Comparison of ENCODE assay signal across 15 cellular contexts in the genomic region with DNA sequence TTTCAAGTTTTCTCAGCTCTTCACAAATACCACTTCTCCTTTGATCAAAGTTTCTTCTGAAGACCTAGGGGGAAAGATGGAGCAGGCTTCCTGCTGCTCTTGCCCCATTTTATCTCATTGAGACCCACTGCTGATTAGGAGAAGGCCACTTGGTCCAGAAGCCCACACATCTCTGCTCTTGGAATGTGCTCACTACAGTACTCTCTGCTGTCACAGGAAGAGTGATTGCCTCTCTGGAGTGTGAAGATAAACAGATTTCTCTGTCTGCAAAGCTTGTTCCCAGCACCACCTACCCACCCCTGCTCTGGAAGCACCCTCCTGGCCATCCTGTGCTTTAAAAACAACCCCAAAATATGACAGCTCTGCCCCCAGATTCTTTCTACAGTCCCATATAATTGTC. TPM values are rescaled to one million over a fixed set of nuclear protein-coding genes. Genes with fewer than 3 reads are reported as not detected.
"Had no signal": no experiment of that assay in that cellular context is flagged by ENCODE, and none has a peak within 500 bp of the region (broad histone marks: within the 10 kb centered on the region; RNA-seq: fewer than 3 reads in every experiment).

No MANE protein-coding gene starts in this region.

- H3K9me3 Mint-ChIP-seq: T-cell had no signal

- H3K36me3 ChIP-seq: lower lobe of right lung, sigmoid colon, upper lobe of left lung had no signal

- H3K9me3 ChIP-seq: lower lobe of right lung, mucosa of descending colon, sigmoid colon had no signal

- H3K27ac ChIP-seq: coronary artery, lower lobe of right lung, sigmoid colon, upper lobe of left lung had no signal

- H3K4me3 Mint-ChIP-seq: naive thymus-derived CD8-positive, alpha-beta T cell; T-cell had no signal

- H3K27ac Mint-ChIP-seq: naive thymus-derived CD8-positive, alpha-beta T cell; T-cell had no signal

- DNase-seq: activated CD4-positive, alpha-beta T cell treated with anti-CD3 and anti-CD28 coated beads for 48 hours; activated CD8-positive, alpha-beta memory T cell treated with anti-CD3 and anti-CD28 coated beads for 24 hours; activated naive CD4-positive, alpha-beta T cell treated with Interleukin-2 at 50 U/mL for 16 hours; caudate nucleus; glutamatergic neuron; lower lobe of right lung; mucosa of descending colon; naive thymus-derived CD8-positive, alpha-beta T cell; sigmoid colon; stimulated activated CD4-positive, alpha-beta T cell treated with anti-CD3 and anti-CD28 coated beads, Interleukin-12 subunit alpha, Interleukin-12 subunit beta, amount 100 ng/mL, for 4 hours; stimulated activated naive CD4-positive, alpha-beta T cell treated with Interleukin-2 at 50 U/mL for 16 hours; T-cell; T1000; upper lobe of left lung had no signal

- H3K4me1 Mint-ChIP-seq: naive thymus-derived CD8-positive, alpha-beta T cell; T-cell had no signal

- H3K36me3 Mint-ChIP-seq: T-cell had no signal

- ATAC-seq: lower lobe of right lung; mucosa of descending colon; naive thymus-derived CD8-positive, alpha-beta T cell; T-cell had no signal

- H3K4me3 ChIP-seq: coronary artery, lower lobe of right lung, mucosa of descending colon, sigmoid colon, upper lobe of left lung had no signal

- H3K4me1 ChIP-seq: lower lobe of right lung, upper lobe of left lung had no signal

- H3K27me3 ChIP-seq: sigmoid colon, upper lobe of left lung had no signal

RNA-seq across cellular contexts. Expression of gene PRTG, which starts 41.3 kb away (rescaled TPM):
- total RNA-seq: naive thymus-derived CD8-positive, alpha-beta T cell had no signal
- polyA plus RNA-seq: naive thymus-derived CD8-positive, alpha-beta T cell had no signal
